Comparison of ENCODE assay signal across 1 cellular context in genomic region chr4:42656986-42657792, GRCh38.
TF ChIP-seq lines count a peak whose summit lies in the region.

Gene ATP8A1 (minus strand): TSS chr4:42657105. CDS start chr4:42656873, 232 bp downstream.

TF ChIP-seq in HepG2, 621 proteins besides CTCF, POLR2A, EP300 and RAD21 (continued from another document and continues in another):
- TF ChIP-seq, protein P1, sequence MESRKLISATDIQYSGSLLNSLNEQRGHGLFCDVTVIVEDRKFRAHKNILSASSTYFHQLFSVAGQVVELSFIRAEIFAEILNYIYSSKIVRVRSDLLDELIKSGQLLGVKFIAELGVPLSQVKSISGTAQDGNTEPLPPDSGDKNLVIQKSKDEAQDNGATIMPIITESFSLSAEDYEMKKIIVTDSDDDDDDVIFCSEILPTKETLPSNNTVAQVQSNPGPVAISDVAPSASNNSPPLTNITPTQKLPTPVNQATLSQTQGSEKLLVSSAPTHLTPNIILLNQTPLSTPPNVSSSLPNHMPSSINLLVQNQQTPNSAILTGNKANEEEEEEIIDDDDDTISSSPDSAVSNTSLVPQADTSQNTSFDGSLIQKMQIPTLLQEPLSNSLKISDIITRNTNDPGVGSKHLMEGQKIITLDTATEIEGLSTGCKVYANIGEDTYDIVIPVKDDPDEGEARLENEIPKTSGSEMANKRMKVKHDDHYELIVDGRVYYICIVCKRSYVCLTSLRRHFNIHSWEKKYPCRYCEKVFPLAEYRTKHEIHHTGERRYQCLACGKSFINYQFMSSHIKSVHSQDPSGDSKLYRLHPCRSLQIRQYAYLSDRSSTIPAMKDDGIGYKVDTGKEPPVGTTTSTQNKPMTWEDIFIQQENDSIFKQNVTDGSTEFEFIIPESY (CRISPR knock-in tag; IDR thresholded peaks at IDR 0.05), result 0 out of 2 replicates have a peak, but pooled peaks have one; percentile 13
- peak; percentile 44; the same call in 1 of the 2 replicates for TF ChIP-seq ZBTB25 (CRISPR knock-in tag; IDR thresholded peaks at IDR 0.05)
- TF ChIP-seq SKI (IDR thresholded peaks at IDR 0.05; ENCODE audit: partially characterized antibody), result peak; percentile 59
- peak; percentile 13; the same call in 1 of the 2 replicates for TF ChIP-seq HDAC1 (CRISPR knock-in tag; IDR thresholded peaks at IDR 0.05)
- 0 out of 2 replicates have a peak, but pooled peaks have one; percentile 20 for TF ChIP-seq WIZ (CRISPR knock-in tag; IDR thresholded peaks at IDR 0.05)
- peak; percentile 74 for TF ChIP-seq PHF20 (CRISPR knock-in tag; IDR thresholded peaks at IDR 0.05)
- no peak for TF ChIP-seq NCOA5 (CRISPR knock-in tag; IDR thresholded peaks at IDR 0.05)
- peak; percentile 57; the same call in 1 of the 2 replicates for TF ChIP-seq SAP130 (CRISPR knock-in tag; IDR thresholded peaks at IDR 0.05; ENCODE audit: low read depth)
- TF ChIP-seq ZNF577 (CRISPR knock-in tag; IDR thresholded peaks at IDR 0.05; ENCODE audit: borderline replicate concordance, low read depth), result no peak
- 0 out of 2 replicates have a peak, but pooled peaks have one; percentile 32 for TF ChIP-seq GMEB1 (CRISPR knock-in tag; IDR thresholded peaks at IDR 0.05; ENCODE audit: borderline replicate concordance)
- TF ChIP-seq, protein P2, sequence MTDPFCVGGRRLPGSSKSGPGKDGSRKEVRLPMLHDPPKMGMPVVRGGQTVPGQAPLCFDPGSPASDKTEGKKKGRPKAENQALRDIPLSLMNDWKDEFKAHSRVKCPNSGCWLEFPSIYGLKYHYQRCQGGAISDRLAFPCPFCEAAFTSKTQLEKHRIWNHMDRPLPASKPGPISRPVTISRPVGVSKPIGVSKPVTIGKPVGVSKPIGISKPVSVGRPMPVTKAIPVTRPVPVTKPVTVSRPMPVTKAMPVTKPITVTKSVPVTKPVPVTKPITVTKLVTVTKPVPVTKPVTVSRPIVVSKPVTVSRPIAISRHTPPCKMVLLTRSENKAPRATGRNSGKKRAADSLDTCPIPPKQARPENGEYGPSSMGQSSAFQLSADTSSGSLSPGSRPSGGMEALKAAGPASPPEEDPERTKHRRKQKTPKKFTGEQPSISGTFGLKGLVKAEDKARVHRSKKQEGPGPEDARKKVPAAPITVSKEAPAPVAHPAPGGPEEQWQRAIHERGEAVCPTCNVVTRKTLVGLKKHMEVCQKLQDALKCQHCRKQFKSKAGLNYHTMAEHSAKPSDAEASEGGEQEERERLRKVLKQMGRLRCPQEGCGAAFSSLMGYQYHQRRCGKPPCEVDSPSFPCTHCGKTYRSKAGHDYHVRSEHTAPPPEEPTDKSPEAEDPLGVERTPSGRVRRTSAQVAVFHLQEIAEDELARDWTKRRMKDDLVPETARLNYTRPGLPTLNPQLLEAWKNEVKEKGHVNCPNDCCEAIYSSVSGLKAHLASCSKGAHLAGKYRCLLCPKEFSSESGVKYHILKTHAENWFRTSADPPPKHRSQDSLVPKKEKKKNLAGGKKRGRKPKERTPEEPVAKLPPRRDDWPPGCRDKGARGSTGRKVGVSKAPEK (CRISPR knock-in tag; IDR thresholded peaks at IDR 0.05; ENCODE audit: borderline replicate concordance), result no peak
- peak; percentile 71 for TF ChIP-seq MAZ (IDR thresholded peaks at IDR 0.05; ENCODE audit: borderline replicate concordance, low read depth, low read length)
- peak; percentile 86 for TF ChIP-seq MAZ (CRISPR knock-in tag; IDR thresholded peaks at IDR 0.05; ENCODE audit: low read depth)
- no peak for TF ChIP-seq MBNL3 (CRISPR knock-in tag; conservative IDR thresholded peaks at IDR 0.05)
- TF ChIP-seq MYNN (CRISPR knock-in tag; IDR thresholded peaks at IDR 0.05; ENCODE audit: low read depth), result 0 out of 2 replicates have a peak, but pooled peaks have one; percentile 40
- peak; percentile 64; the same call in 1 of the 2 replicates for TF ChIP-seq ZNF225 (CRISPR knock-in tag; IDR thresholded peaks at IDR 0.05)
- TF ChIP-seq SMARCE1 (IDR thresholded peaks at IDR 0.05; ENCODE audit: borderline replicate concordance), result no peak
- TF ChIP-seq ZNF350 (CRISPR knock-in tag; IDR thresholded peaks at IDR 0.05; ENCODE audit: borderline replicate concordance, low read depth), result peak; percentile 76; the same call in 1 of the 2 replicates
- TF ChIP-seq BHLHE40 (IDR thresholded peaks at IDR 0.05; ENCODE audit: low read length), result peak; percentile 97
- TF ChIP-seq THAP11 (CRISPR knock-in tag; IDR thresholded peaks at IDR 0.05), result 0 out of 2 replicates have a peak, but pooled peaks have one; percentile 12
- no peak for TF ChIP-seq ZNF850 (CRISPR knock-in tag; conservative IDR thresholded peaks at IDR 0.05)
- TF ChIP-seq CC2D1A (CRISPR knock-in tag; IDR thresholded peaks at IDR 0.05), result 0 out of 2 replicates have a peak, but pooled peaks have one; percentile 40
- peak; percentile 28 for TF ChIP-seq ASH2L (IDR thresholded peaks at IDR 0.05; ENCODE audit: insufficient read length, low read depth, low read length)
- peak; percentile 55; the same call in 1 of the 2 replicates for TF ChIP-seq FOXC1 (CRISPR knock-in tag; IDR thresholded peaks at IDR 0.05; ENCODE audit: borderline replicate concordance)
- peak; percentile 68; the same call in 1 of the 2 replicates for TF ChIP-seq ZNF768 (CRISPR knock-in tag; IDR thresholded peaks at IDR 0.05)
- no peak for TF ChIP-seq ZNF362 (CRISPR knock-in tag; IDR thresholded peaks at IDR 0.05; ENCODE audit: borderline replicate concordance)
- 0 out of 2 replicates have a peak, but pooled peaks have one; percentile 26 for TF ChIP-seq NR2C2 (CRISPR knock-in tag; IDR thresholded peaks at IDR 0.05; ENCODE audit: borderline replicate concordance)
- 0 out of 2 replicates have a peak, but pooled peaks have one; percentile 5 for TF ChIP-seq RARA (CRISPR knock-in tag; IDR thresholded peaks at IDR 0.05)
- peak; percentile 21; the same call in 1 of the 2 replicates for TF ChIP-seq THAP9 (CRISPR knock-in tag; IDR thresholded peaks at IDR 0.05; ENCODE audit: borderline replicate concordance)
- TF ChIP-seq SNRNP70 (IDR thresholded peaks at IDR 0.05; ENCODE audit: low read depth, low read length), result no peak
- TF ChIP-seq ZNF629 (CRISPR knock-in tag; conservative IDR thresholded peaks at IDR 0.05), result no peak
- TF ChIP-seq CREB1 (IDR thresholded peaks at IDR 0.05), result no peak
- peak; percentile 55; the same call in 1 of the 2 replicates for TF ChIP-seq CREB1 (CRISPR knock-in tag; IDR thresholded peaks at IDR 0.05)
- peak; percentile 34; the same call in 1 of the 2 replicates for TF ChIP-seq ZNF331 (CRISPR knock-in tag; IDR thresholded peaks at IDR 0.05)
- peak; percentile 82 for TF ChIP-seq POLR2AphosphoS5 (IDR thresholded peaks at IDR 0.05; ENCODE audit: low read depth, low read length)
- TF ChIP-seq TOE1 (CRISPR knock-in tag; IDR thresholded peaks at IDR 0.05), result no peak
- peak; percentile 31; the same call in 1 of the 2 replicates for TF ChIP-seq AHR (CRISPR knock-in tag; IDR thresholded peaks at IDR 0.05)
- 0 out of 2 replicates have a peak, but pooled peaks have one; percentile 45 for TF ChIP-seq ZNF510 (CRISPR knock-in tag; IDR thresholded peaks at IDR 0.05; ENCODE audit: low read depth)
- 0 out of 2 replicates have a peak, but pooled peaks have one; percentile 11 for TF ChIP-seq NR2F6 (IDR thresholded peaks at IDR 0.05)
- TF ChIP-seq NR2F6 (CRISPR knock-in tag; IDR thresholded peaks at IDR 0.05), result no peak
- TF ChIP-seq ZNF235 (CRISPR knock-in tag; IDR thresholded peaks at IDR 0.05; ENCODE audit: borderline replicate concordance), result 0 out of 2 replicates have a peak, but pooled peaks have one; percentile 19
- peak; percentile 66; the same call in 1 of the 2 replicates for TF ChIP-seq YEATS2 (CRISPR knock-in tag; IDR thresholded peaks at IDR 0.05; ENCODE audit: borderline replicate concordance)
- TF ChIP-seq CENPX (CRISPR knock-in tag; IDR thresholded peaks at IDR 0.05), result no peak
- TF ChIP-seq KDM5B (CRISPR knock-in tag; IDR thresholded peaks at IDR 0.05; ENCODE audit: borderline replicate concordance), result peak; percentile 16; the same call in 1 of the 2 replicates
- TF ChIP-seq, protein P3, sequence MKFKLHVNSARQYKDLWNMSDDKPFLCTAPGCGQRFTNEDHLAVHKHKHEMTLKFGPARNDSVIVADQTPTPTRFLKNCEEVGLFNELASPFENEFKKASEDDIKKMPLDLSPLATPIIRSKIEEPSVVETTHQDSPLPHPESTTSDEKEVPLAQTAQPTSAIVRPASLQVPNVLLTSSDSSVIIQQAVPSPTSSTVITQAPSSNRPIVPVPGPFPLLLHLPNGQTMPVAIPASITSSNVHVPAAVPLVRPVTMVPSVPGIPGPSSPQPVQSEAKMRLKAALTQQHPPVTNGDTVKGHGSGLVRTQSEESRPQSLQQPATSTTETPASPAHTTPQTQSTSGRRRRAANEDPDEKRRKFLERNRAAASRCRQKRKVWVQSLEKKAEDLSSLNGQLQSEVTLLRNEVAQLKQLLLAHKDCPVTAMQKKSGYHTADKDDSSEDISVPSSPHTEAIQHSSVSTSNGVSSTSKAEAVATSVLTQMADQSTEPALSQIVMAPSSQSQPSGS (CRISPR knock-in tag; IDR thresholded peaks at IDR 0.05), result peak; percentile 55
- peak; percentile 47; the same call in 1 of the 2 replicates for TF ChIP-seq ZFP37 (CRISPR knock-in tag; IDR thresholded peaks at IDR 0.05; ENCODE audit: borderline replicate concordance)
- 0 out of 2 replicates have a peak, but pooled peaks have one; percentile 34 for TF ChIP-seq NAIF1 (CRISPR knock-in tag; IDR thresholded peaks at IDR 0.05; ENCODE audit: borderline replicate concordance)
- TF ChIP-seq ATF7 (IDR thresholded peaks at IDR 0.05), result peak; percentile 88
- no peak for TF ChIP-seq ATF7 (CRISPR knock-in tag; IDR thresholded peaks at IDR 0.05)
- peak; percentile 67; the same call in 1 of the 2 replicates for TF ChIP-seq ZNF431 (CRISPR knock-in tag; IDR thresholded peaks at IDR 0.05; ENCODE audit: borderline replicate concordance, low read depth)
- no peak for TF ChIP-seq ZNF720 (CRISPR knock-in tag; IDR thresholded peaks at IDR 0.05)
- TF ChIP-seq KDM2A (CRISPR knock-in tag; IDR thresholded peaks at IDR 0.05; ENCODE audit: borderline replicate concordance, low read depth), result peak; percentile 52
- peak; percentile 30; the same call in 1 of the 2 replicates for TF ChIP-seq ZXDC (CRISPR knock-in tag; IDR thresholded peaks at IDR 0.05)
- TF ChIP-seq RELA (CRISPR knock-in tag; IDR thresholded peaks at IDR 0.05), result no peak
